17 cellular contexts compared by ENCODE assay signal in the genomic region with DNA sequence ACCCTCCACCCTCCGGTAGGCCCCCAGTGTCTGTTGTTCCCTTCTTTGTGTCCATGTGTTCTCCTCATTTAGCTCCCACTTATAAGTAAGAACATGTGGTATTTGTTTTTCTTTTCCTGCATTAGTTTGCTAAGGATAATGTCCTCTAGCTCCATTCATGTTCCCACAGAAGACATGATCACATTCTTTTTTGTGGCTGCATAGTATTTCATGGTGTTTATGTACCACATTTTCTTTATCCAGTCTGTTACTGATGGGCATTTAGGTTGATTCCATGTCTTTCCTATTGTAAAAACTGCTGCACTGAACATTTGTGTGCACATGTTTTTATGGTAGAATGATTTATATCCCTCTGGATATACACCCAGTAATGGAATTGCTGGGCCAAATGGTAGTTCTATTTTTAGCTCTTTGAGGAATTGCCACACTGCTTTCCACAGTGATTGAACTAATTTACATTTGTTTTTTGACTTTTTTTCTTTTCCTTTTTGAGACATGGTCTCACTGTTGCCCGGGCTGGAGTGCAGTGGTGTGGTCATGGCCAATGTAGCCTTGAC. TPM values are rescaled to one million over a fixed set of nuclear protein-coding genes. Genes with fewer than 3 reads are reported as not detected.
A peak's percentile ranks its signal among the peaks of the same experiment; 100 is the strongest.
DNase-seq lines count a peak whose midpoint lies in the region; ATAC-seq lines count a peak whose summit lies in the region.
"Had no signal": no experiment of that assay in that cellular context is flagged by ENCODE, and none has a peak within 500 bp of the region (broad histone marks: within the 10 kb centered on the region; RNA-seq: fewer than 3 reads in every experiment).

No MANE protein-coding gene starts in this region.

- H3K9me3 Mint-ChIP-seq in stimulated activated naive CD8-positive, alpha-beta T cell treated with anti-CD3 and anti-CD28 coated beads, Interleukin-15, Interleukin-2, amounts not matched to agents 100 ng/mL and 50 ng/mL, for 24 hours = no peaks in the 10 kb centered on the region
- H3K9me3 Mint-ChIP-seq: H9 had no signal

- ATAC-seq in stimulated activated naive CD8-positive, alpha-beta T cell treated with anti-CD3 and anti-CD28 coated beads, Interleukin-15, Interleukin-2, amounts not matched to agents 100 U/mL and 50 U/mL, for 24 hours = no peak
- ATAC-seq in GM18858 (IDR thresholded peaks at IDR 0.05; ENCODE audit: unreplicated experiment) = no peak

- peaks cover 3% of the 10 kb centered on the region for H3K36me3 ChIP-seq in adipocyte (ENCODE audit: control insufficient read depth, insufficient read depth, low read length, severe bottlenecking)
- peaks cover 0 to 4% (median 0%) of the 10 kb centered on the region in 5 donors for H3K36me3 ChIP-seq in subcutaneous abdominal adipose tissue (ENCODE audit: control insufficient read depth in 5 of 5, insufficient read depth in 5 of 5, low read length in 5 of 5)

- no peaks in the 10 kb centered on the region for H3K27me3 Mint-ChIP-seq in stimulated activated naive CD8-positive, alpha-beta T cell treated with anti-CD3 and anti-CD28 coated beads, Interleukin-15, Interleukin-2, amounts not matched to agents 100 ng/mL and 50 ng/mL, for 24 hours

- DNase-seq in stimulated activated naive CD8-positive, alpha-beta T cell treated with anti-CD3 and anti-CD28 coated beads, Interleukin-15, Interleukin-2, amounts not matched to agents 100 U/mL and 50 U/mL, for 24 hours = no peak
- no peak for DNase-seq in adipocyte (ENCODE audit: low read depth)
- DNase-seq in myocyte (ENCODE audit: low read depth) = peak; percentile 22
- no peak for DNase-seq in NCI-H748 treated with DMSO at 0.1 percent for 48 hours (lab: John Stamatoyannopoulos, UW)
- no peak for DNase-seq in hypothalamus (lab: John Stamatoyannopoulos, UW)
- DNase-seq: H9, NCI-H1105 treated with DMSO at 0.1 percent for 48 hours, NCI-H1930, NCI-H2171, NCI-H446, OCI-M1, SHP77 treated with DMSO at 0.1 percent for 48 hours had no signal

- peak overlapping the region; percentile 21 for H3K27ac Mint-ChIP-seq in stimulated activated naive CD8-positive, alpha-beta T cell treated with anti-CD3 and anti-CD28 coated beads, Interleukin-15, Interleukin-2, amounts not matched to agents 100 ng/mL and 50 ng/mL, for 24 hours
- H3K27ac Mint-ChIP-seq: CD14-positive monocyte had no signal

- H3K9me3 ChIP-seq in adipocyte (ENCODE audit: control insufficient read depth, low read length) = no peaks in the 10 kb centered on the region
- no peaks in the 10 kb centered on the region for H3K9me3 ChIP-seq in subcutaneous abdominal adipose tissue (ENCODE audit: control insufficient read depth in 5 of 5, low read length in 5 of 5)

- peak overlapping the region; percentile 66 for H3K27ac ChIP-seq in subcutaneous abdominal adipose tissue (ENCODE audit: low read depth, low read length)
- H3K27ac ChIP-seq: HL-60 had no signal

- peak overlapping the region; percentile 69 for H3K9ac ChIP-seq in adipocyte (ENCODE audit: low read length)
- no peak overlapping the region for H3K9ac ChIP-seq in subcutaneous abdominal adipose tissue (ENCODE audit: low read length in 5 of 5)

- peaks cover 56% of the 10 kb centered on the region for H3K4me1 Mint-ChIP-seq in stimulated activated naive CD8-positive, alpha-beta T cell treated with anti-CD3 and anti-CD28 coated beads, Interleukin-15, Interleukin-2, amounts not matched to agents 100 ng/mL and 50 ng/mL, for 24 hours (ENCODE audit: low read depth)

- H3K4me3 Mint-ChIP-seq in stimulated activated naive CD8-positive, alpha-beta T cell treated with anti-CD3 and anti-CD28 coated beads, Interleukin-15, Interleukin-2, amounts not matched to agents 100 ng/mL and 50 ng/mL, for 24 hours = no peak overlapping the region
- H3K4me3 Mint-ChIP-seq: CD14-positive monocyte, H9 had no signal

- no peaks in the 10 kb centered on the region for H3K27me3 ChIP-seq in adipocyte (replicated peaks; ENCODE audit: control insufficient read depth, insufficient read depth, low read length)
- no peaks in the 10 kb centered on the region for H3K27me3 ChIP-seq in subcutaneous abdominal adipose tissue (ENCODE audit: control insufficient read depth in 5 of 5, insufficient read depth in 4 of 5, low read length in 5 of 5)

- H3K4me1 ChIP-seq in adipocyte (ENCODE audit: control insufficient read depth, insufficient read depth, low read length) = peaks cover 41% of the 10 kb centered on the region
- H3K4me1 ChIP-seq in subcutaneous abdominal adipose tissue (ENCODE audit: control insufficient read depth in 5 of 5, insufficient read depth in 5 of 5, low read length in 5 of 5) = peaks cover 0 to 46% (median 23%) of the 10 kb centered on the region in 5 donors

- H3K4me3 ChIP-seq in adipocyte (ENCODE audit: low read length) (peak overlapping the region; percentile 57), subcutaneous abdominal adipose tissue (ENCODE audit: low read depth in 1 of 5, low read length in 5 of 5) (no peak overlapping the region)

- peaks cover 39% of the 10 kb centered on the region for H3K36me3 Mint-ChIP-seq in stimulated activated naive CD8-positive, alpha-beta T cell treated with anti-CD3 and anti-CD28 coated beads, Interleukin-15, Interleukin-2, amounts not matched to agents 100 ng/mL and 50 ng/mL, for 24 hours (ENCODE audit: low read depth)

RNA-seq across cellular contexts. Expression of gene KPNA5, which starts 4.5 kb away (rescaled TPM):
- 21.3 and 27.2 TPM in 2 replicates for total RNA-seq in myocyte
- polyA plus RNA-seq in myocyte (2012) = 4.0 TPM

RNA-seq across cellular contexts. Expression of gene ZUP1, which starts 16.9 kb away (rescaled TPM):
- total RNA-seq in myocyte = 10.1 and 11.0 TPM in 2 replicates
- 3.7 TPM for polyA plus RNA-seq in myocyte (2012)
